ENCODE assay signal across 19 cellular contexts in genomic region chr10:131569851-131570715, GRCh38.
DNase-seq lines count a peak whose midpoint lies in the region; ATAC-seq and TF ChIP-seq lines count a peak whose summit lies in the region.
"Had no signal": no experiment of that assay in that cellular context is flagged by ENCODE, and none has a peak within 500 bp of the region (broad histone marks: within the 10 kb centered on the region; RNA-seq: fewer than 3 reads in every experiment).

No MANE protein-coding gene starts in this region.

- no peaks in the 10 kb centered on the region for H3K9me2 ChIP-seq in GM23248 (ENCODE audit: insufficient read depth)

- no peaks in the 10 kb centered on the region for H3F3A ChIP-seq in GM23248 (ENCODE audit: insufficient read depth)

- peaks cover 33% of the 10 kb centered on the region for H3K36me3 Mint-ChIP-seq in WTC11
- no peaks in the 10 kb centered on the region for H3K36me3 Mint-ChIP-seq in mesothelial cell of epicardium

- H3K9me3 ChIP-seq in GM23248 (ENCODE audit: low read depth) (no peaks in the 10 kb centered on the region), transverse colon (peaks cover 0 to 2% of the 10 kb centered on the region in 2 donors)
- H3K9me3 ChIP-seq: BE2C had no signal

- H3K4me3 ChIP-seq in GM23248 (no peak overlapping the region), transverse colon (no peak overlapping the region)

- no peak for TF ChIP-seq POLR2A in transverse colon (IDR thresholded peaks at IDR 0.05)

- H4K20me1 ChIP-seq in GM23248 (ENCODE audit: insufficient read depth): no peaks in the 10 kb centered on the region

- no peak overlapping the region for H2AFZ ChIP-seq in GM23248

- no peak overlapping the region for H3K4me2 ChIP-seq in GM23248 (ENCODE audit: unreplicated experiment)

- no peaks in the 10 kb centered on the region for H3K36me3 ChIP-seq in GM23248 (ENCODE audit: low read depth)
- H3K36me3 ChIP-seq in transverse colon: no peaks in the 10 kb centered on the region
- H3K36me3 ChIP-seq: BE2C had no signal

- in situ Hi-C loops in GM23248 (cut with MboI) (no loop called here), transverse colon (cut with MboI; ENCODE audit: low pct_ligation_motif_present in 1 of 4, low pct_unique_long_range_greater_than_20kb in 1 of 4, low sequenced_read_pairs in 3 of 4) (no loop called here)

- no peaks in the 10 kb centered on the region for H3K79me2 ChIP-seq in GM23248 (ENCODE audit: insufficient read depth)

- TF ChIP-seq EP300 in transverse colon (IDR thresholded peaks at IDR 0.05; ENCODE audit: low read depth): no peak

- H3K27me3 ChIP-seq in GM23248 (replicated peaks; ENCODE audit: insufficient read depth) (no peaks in the 10 kb centered on the region; the same call in 1 of the 2 replicates), transverse colon (no peaks in the 10 kb centered on the region)
- H3K27me3 ChIP-seq: BE2C had no signal

- ATAC-seq in WTC11 (peak; percentile 64), GM18858 (IDR thresholded peaks at IDR 0.05; ENCODE audit: unreplicated experiment) (no peak), HG02678 (IDR thresholded peaks at IDR 0.05; ENCODE audit: unreplicated experiment) (no peak), GM21447 (IDR thresholded peaks at IDR 0.05; ENCODE audit: unreplicated experiment) (no peak)
- ATAC-seq: activated T-cell treated with anti-CD3 and anti-CD28 coated beads, Interleukin-2, amount 50 U/mL, for 4 hours; effector memory CD8-positive, alpha-beta T cell; left ventricle myocardium superior; Right ventricle myocardium inferior had no signal

- DNase-seq in COLO668 (lab: John Stamatoyannopoulos, UW; ENCODE audit: unreplicated experiment) (peak; percentile 2), GM23248 (peak; percentile 3), WTC11 (ENCODE audit: low spot score) (peak; percentile 60), mesothelial cell of epicardium (ENCODE audit: low spot score in 2 of 2, unreplicated experiment in 2 of 2) (no peak), transverse colon (no peak)
- DNase-seq: activated CD4-positive, alpha-beta T cell treated with anti-CD3 and anti-CD28 coated beads for 1 hour; activated T-cell treated with anti-CD3 and anti-CD28 coated beads, Interleukin-2, amount 50 U/mL, for 4 hours; BE2C; DMS153; effector memory CD8-positive, alpha-beta T cell; left ventricle myocardium superior; MM.1S; naive B cell; NCI-H2081 treated with DMSO at 0.1 percent for 48 hours had no signal

- POLR2A ChIA-PET in WTC11 (lab: Charles Lee): no interaction called here

- H3K9me3 Mint-ChIP-seq in WTC11: peaks cover 36% of the 10 kb centered on the region
- peaks cover 9% of the 10 kb centered on the region for H3K9me3 Mint-ChIP-seq in mesothelial cell of epicardium

- H3K27me3 Mint-ChIP-seq in WTC11 (ENCODE audit: low read depth) (peaks cover 12% of the 10 kb centered on the region), mesothelial cell of epicardium (ENCODE audit: low read depth) (peaks cover 30% of the 10 kb centered on the region)
- H3K27me3 Mint-ChIP-seq: effector memory CD8-positive, alpha-beta T cell had no signal

- H3K27ac Mint-ChIP-seq in WTC11: no peak overlapping the region
- H3K27ac Mint-ChIP-seq in mesothelial cell of epicardium: no peak overlapping the region
- H3K27ac Mint-ChIP-seq: effector memory CD8-positive, alpha-beta T cell; naive B cell; T-helper 1 cell treated with Interleukin-12 subunit alpha and Interleukin-12 subunit beta and Interleukin-4 antibody, amounts not matched to agents 30 μg/mL and 1 μg/mL, for 36 hours had no signal

- CTCF ChIA-PET in WTC11 (lab: Charles Lee): interaction anchor here (0.6 to 1.5 kb wide), 11 partner anchors 9 to 291 kb away, joined by 3 to 8 read pairs (median 3); no protein-coding TSS in a partner anchor

- H3K9ac ChIP-seq in GM23248: no peak overlapping the region

- H3K4me1 ChIP-seq in GM23248 (ENCODE audit: insufficient read depth) (no peaks in the 10 kb centered on the region), transverse colon (no peaks in the 10 kb centered on the region)
- H3K4me1 ChIP-seq: BE2C had no signal

- 52 to 56% methylated on average over 19 to 21 of the region's 21 CpGs for WGBS in GM23248 (ENCODE audit: low coverage in 1 of 2, low lambda C conversion rate in 2 of 2, missing lambda C conversion rate in 2 of 2), 2 experiments
- WGBS in transverse colon (ENCODE audit: low coverage in 1 of 2), 2 donors: 47 to 79% methylated on average over 3 to 21 of the region's 21 CpGs

- intact Hi-C loops in transverse colon (cut with DNase I; ENCODE audit: low total_unique reads): no loop called here

- H3K27ac ChIP-seq in GM23248: no peak overlapping the region
- H3K27ac ChIP-seq in transverse colon: no peak overlapping the region

- H3K4me3 Mint-ChIP-seq in WTC11 (no peak overlapping the region), mesothelial cell of epicardium (no peak overlapping the region)
- H3K4me3 Mint-ChIP-seq: activated T-cell treated with anti-CD3 and anti-CD28 coated beads, Interleukin-2, amount 50 U/mL, for 4 hours; effector memory CD8-positive, alpha-beta T cell; T-helper 1 cell treated with Interleukin-12 subunit alpha and Interleukin-12 subunit beta and Interleukin-4 antibody, amounts not matched to agents 30 μg/mL and 1 μg/mL, for 36 hours had no signal

- peak; percentile 56 for TF ChIP-seq CTCF in WTC11 (IDR thresholded peaks at IDR 0.05)
- peak; percentile 31 for TF ChIP-seq CTCF in mesothelial cell of epicardium (IDR thresholded peaks at IDR 0.05; ENCODE audit: unreplicated experiment)
- TF ChIP-seq CTCF in transverse colon (IDR thresholded peaks at IDR 0.05): no peak

- H3K4me1 Mint-ChIP-seq in WTC11 (no peaks in the 10 kb centered on the region), mesothelial cell of epicardium (no peaks in the 10 kb centered on the region)
- H3K4me1 Mint-ChIP-seq: naive B cell had no signal

TF ChIP-seq in WTC11, 78 proteins besides CTCF, POLR2A, EP300 and RAD21 (continues in another document):
- no peak for TF ChIP-seq CREB1 (CRISPR knock-in tag; IDR thresholded peaks at IDR 0.05)
- TF ChIP-seq SMAD4 (CRISPR knock-in tag; IDR thresholded peaks at IDR 0.05): no peak
- TF ChIP-seq ZBTB43 (CRISPR knock-in tag; IDR thresholded peaks at IDR 0.05): no peak
- no peak for TF ChIP-seq NR1H2 (CRISPR knock-in tag; IDR thresholded peaks at IDR 0.05)
- no peak for TF ChIP-seq MAX (CRISPR knock-in tag; IDR thresholded peaks at IDR 0.05)
- no peak for TF ChIP-seq IRF2 (CRISPR knock-in tag; IDR thresholded peaks at IDR 0.05; ENCODE audit: borderline replicate concordance, low read depth)
- no peak for TF ChIP-seq ZNF532 (CRISPR knock-in tag; IDR thresholded peaks at IDR 0.05; ENCODE audit: borderline replicate concordance)

Comparison
In these comparisons a context has a peak if more than half of its experiments do, and no peak if none do; other contexts are left out.
1. DNase-seq: peak in COLO668 (single experiment), GM23248 (single experiment) and WTC11 (single experiment); none in mesothelial cell of epicardium (0 of 2) and transverse colon (single experiment).
2. CTCF ChIP-seq: peak in WTC11 (single experiment) and mesothelial cell of epicardium (single experiment); none in transverse colon (0 of 5).